2 cellular contexts compared by ENCODE assay signal in the genomic region with DNA sequence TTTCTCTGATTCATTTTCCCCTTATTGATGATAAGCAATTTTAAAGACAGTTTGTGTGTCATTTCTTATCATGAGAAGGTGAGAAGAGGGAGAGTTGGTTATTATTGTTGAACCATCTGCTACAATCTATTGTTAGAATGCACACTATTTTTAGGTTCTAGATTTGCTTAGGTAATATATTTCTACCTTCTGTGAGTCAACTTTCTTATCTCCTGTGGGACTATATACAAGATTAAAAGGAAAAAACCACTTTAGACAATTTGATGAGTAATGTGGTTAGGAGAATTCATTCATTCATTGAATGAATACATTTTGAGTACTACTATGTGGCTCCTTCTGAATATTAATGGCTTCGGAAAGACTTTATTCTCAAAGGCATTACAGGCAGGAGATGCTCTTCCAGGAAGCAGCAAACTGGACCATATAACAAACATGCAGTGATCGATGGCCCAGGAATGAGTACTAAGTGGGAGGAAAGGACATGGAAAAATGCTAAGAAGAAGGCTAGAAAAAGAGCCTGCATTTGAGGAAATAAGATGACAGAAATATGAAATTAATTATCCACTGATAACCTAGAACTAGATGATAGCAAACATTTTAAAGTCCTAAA.
TF ChIP-seq lines count a peak whose summit lies in the region.

No MANE protein-coding gene starts in this region.

TF ChIP-seq in SK-N-SH, 30 proteins besides CTCF, POLR2A, EP300 and RAD21 (continued from another document):
- no peak for TF ChIP-seq RXRA (IDR thresholded peaks at IDR 0.05; ENCODE audit: borderline replicate concordance, low read depth)
- no peak for TF ChIP-seq MXI1 (IDR thresholded peaks at IDR 0.05; ENCODE audit: low read depth, low read length)
- TF ChIP-seq TAF1 (IDR thresholded peaks at IDR 0.05; ENCODE audit: borderline replicate concordance, low read depth, low read length), result no peak
- no peak for TF ChIP-seq GABPA (IDR thresholded peaks at IDR 0.05; ENCODE audit: low read depth)
- TF ChIP-seq MEF2A (IDR thresholded peaks at IDR 0.05; ENCODE audit: borderline replicate concordance, low read depth), result no peak
- no peak for TF ChIP-seq RCOR1 (IDR thresholded peaks at IDR 0.05; ENCODE audit: low read length)
- no peak for TF ChIP-seq YY1 (IDR thresholded peaks at IDR 0.05; ENCODE audit: low read depth)
- TF ChIP-seq, protein P1, sequence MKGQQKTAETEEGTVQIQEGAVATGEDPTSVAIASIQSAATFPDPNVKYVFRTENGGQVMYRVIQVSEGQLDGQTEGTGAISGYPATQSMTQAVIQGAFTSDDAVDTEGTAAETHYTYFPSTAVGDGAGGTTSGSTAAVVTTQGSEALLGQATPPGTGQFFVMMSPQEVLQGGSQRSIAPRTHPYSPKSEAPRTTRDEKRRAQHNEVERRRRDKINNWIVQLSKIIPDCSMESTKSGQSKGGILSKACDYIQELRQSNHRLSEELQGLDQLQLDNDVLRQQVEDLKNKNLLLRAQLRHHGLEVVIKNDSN (IDR thresholded peaks at IDR 0.05; ENCODE audit: borderline replicate concordance, low read depth), result no peak
- no peak for TF ChIP-seq POLR2AphosphoS5 (IDR thresholded peaks at IDR 0.05; ENCODE audit: low read depth, low read length)
- no peak for TF ChIP-seq GATA2 (CRISPR knock-in tag; IDR thresholded peaks at IDR 0.05)
- TF ChIP-seq RFX5 (IDR thresholded peaks at IDR 0.05; ENCODE audit: low read length), result no peak

TF ChIP-seq in HEK293, 187 proteins besides CTCF, POLR2A, EP300 and RAD21 (continued from another document):
- TF ChIP-seq, protein P2, sequence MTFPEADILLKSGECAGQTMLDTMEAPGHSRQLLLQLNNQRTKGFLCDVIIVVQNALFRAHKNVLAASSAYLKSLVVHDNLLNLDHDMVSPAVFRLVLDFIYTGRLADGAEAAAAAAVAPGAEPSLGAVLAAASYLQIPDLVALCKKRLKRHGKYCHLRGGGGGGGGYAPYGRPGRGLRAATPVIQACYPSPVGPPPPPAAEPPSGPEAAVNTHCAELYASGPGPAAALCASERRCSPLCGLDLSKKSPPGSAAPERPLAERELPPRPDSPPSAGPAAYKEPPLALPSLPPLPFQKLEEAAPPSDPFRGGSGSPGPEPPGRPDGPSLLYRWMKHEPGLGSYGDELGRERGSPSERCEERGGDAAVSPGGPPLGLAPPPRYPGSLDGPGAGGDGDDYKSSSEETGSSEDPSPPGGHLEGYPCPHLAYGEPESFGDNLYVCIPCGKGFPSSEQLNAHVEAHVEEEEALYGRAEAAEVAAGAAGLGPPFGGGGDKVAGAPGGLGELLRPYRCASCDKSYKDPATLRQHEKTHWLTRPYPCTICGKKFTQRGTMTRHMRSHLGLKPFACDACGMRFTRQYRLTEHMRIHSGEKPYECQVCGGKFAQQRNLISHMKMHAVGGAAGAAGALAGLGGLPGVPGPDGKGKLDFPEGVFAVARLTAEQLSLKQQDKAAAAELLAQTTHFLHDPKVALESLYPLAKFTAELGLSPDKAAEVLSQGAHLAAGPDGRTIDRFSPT (tag by site-specific recombination; IDR thresholded peaks at IDR 0.05), result peak; percentile 72; the same call in 1 of the 2 replicates
- TF ChIP-seq ZFP37 (tag by site-specific recombination; IDR thresholded peaks at IDR 0.05) (no peak), ZNF654 (tag by site-specific recombination; IDR thresholded peaks at IDR 0.05; ENCODE audit: low read depth) (no peak), ZNF596 (tag by site-specific recombination; IDR thresholded peaks at IDR 0.05) (no peak), KLF8 (tag by site-specific recombination; IDR thresholded peaks at IDR 0.05) (peak; percentile 59), WT1 (tag by site-specific recombination; IDR thresholded peaks at IDR 0.05) (no peak), ZNF416 (tag by site-specific recombination; IDR thresholded peaks at IDR 0.05) (no peak), ZBTB1 (tag by site-specific recombination; IDR thresholded peaks at IDR 0.05) (no peak), ZNF548 (tag by site-specific recombination; IDR thresholded peaks at IDR 0.05) (no peak), YY1 (tag by site-specific recombination; IDR thresholded peaks at IDR 0.05) (no peak), SP3 (tag by site-specific recombination; IDR thresholded peaks at IDR 0.05) (no peak), OSR2 (tag by site-specific recombination; IDR thresholded peaks at IDR 0.05) (peak; percentile 43; the same call in 1 of the 2 replicates), ZNF184 (tag by site-specific recombination; IDR thresholded peaks at IDR 0.05) (no peak), GLIS1 (tag by site-specific recombination; IDR thresholded peaks at IDR 0.05) (no peak), SP7 (tag by site-specific recombination; IDR thresholded peaks at IDR 0.05) (peak; percentile 34; the same call in 1 of the 2 replicates), IKZF3 (tag by site-specific recombination; IDR thresholded peaks at IDR 0.05) (no peak), ZNF37A (tag by site-specific recombination; IDR thresholded peaks at IDR 0.05) (no peak), ZNF24 (tag by site-specific recombination; IDR thresholded peaks at IDR 0.05) (peak; percentile 72; the same call in 1 of the 2 replicates), ZFHX2 (tag by site-specific recombination; conservative IDR thresholded peaks at IDR 0.05) (no peak), ZNF629 (tag by site-specific recombination; IDR thresholded peaks at IDR 0.05) (peak; percentile 64), ZNF19 (tag by site-specific recombination; IDR thresholded peaks at IDR 0.05; ENCODE audit: low read depth) (no peak), ZNF366 (tag by site-specific recombination; conservative IDR thresholded peaks at IDR 0.05) (0 out of 2 replicates have a peak, but pooled peaks have one; percentile 23), KLF9 (tag by site-specific recombination; IDR thresholded peaks at IDR 0.05; ENCODE audit: low read depth) (no peak), ZXDB (tag by site-specific recombination; IDR thresholded peaks at IDR 0.05) (0 out of 2 replicates have a peak, but pooled peaks have one; percentile 13), ZNF658 (tag by site-specific recombination; IDR thresholded peaks at IDR 0.05) (no peak), ZNF174 (tag by site-specific recombination; IDR thresholded peaks at IDR 0.05) (no peak)
- TF ChIP-seq, protein P3, sequence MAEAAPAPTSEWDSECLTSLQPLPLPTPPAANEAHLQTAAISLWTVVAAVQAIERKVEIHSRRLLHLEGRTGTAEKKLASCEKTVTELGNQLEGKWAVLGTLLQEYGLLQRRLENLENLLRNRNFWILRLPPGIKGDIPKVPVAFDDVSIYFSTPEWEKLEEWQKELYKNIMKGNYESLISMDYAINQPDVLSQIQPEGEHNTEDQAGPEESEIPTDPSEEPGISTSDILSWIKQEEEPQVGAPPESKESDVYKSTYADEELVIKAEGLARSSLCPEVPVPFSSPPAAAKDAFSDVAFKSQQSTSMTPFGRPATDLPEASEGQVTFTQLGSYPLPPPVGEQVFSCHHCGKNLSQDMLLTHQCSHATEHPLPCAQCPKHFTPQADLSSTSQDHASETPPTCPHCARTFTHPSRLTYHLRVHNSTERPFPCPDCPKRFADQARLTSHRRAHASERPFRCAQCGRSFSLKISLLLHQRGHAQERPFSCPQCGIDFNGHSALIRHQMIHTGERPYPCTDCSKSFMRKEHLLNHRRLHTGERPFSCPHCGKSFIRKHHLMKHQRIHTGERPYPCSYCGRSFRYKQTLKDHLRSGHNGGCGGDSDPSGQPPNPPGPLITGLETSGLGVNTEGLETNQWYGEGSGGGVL (tag by site-specific recombination; IDR thresholded peaks at IDR 0.05), result 0 out of 2 replicates have a peak, but pooled peaks have one; percentile 9
- TF ChIP-seq, protein P4, sequence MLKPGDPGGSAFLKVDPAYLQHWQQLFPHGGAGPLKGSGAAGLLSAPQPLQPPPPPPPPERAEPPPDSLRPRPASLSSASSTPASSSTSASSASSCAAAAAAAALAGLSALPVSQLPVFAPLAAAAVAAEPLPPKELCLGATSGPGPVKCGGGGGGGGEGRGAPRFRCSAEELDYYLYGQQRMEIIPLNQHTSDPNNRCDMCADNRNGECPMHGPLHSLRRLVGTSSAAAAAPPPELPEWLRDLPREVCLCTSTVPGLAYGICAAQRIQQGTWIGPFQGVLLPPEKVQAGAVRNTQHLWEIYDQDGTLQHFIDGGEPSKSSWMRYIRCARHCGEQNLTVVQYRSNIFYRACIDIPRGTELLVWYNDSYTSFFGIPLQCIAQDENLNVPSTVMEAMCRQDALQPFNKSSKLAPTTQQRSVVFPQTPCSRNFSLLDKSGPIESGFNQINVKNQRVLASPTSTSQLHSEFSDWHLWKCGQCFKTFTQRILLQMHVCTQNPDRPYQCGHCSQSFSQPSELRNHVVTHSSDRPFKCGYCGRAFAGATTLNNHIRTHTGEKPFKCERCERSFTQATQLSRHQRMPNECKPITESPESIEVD (tag by site-specific recombination; IDR thresholded peaks at IDR 0.05), result peak; percentile 58; the same call in 1 of the 2 replicates
- TF ChIP-seq, protein P5, sequence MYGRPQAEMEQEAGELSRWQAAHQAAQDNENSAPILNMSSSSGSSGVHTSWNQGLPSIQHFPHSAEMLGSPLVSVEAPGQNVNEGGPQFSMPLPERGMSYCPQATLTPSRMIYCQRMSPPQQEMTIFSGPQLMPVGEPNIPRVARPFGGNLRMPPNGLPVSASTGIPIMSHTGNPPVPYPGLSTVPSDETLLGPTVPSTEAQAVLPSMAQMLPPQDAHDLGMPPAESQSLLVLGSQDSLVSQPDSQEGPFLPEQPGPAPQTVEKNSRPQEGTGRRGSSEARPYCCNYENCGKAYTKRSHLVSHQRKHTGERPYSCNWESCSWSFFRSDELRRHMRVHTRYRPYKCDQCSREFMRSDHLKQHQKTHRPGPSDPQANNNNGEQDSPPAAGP (tag by site-specific recombination; IDR thresholded peaks at IDR 0.05), result no peak
- TF ChIP-seq, protein P6, sequence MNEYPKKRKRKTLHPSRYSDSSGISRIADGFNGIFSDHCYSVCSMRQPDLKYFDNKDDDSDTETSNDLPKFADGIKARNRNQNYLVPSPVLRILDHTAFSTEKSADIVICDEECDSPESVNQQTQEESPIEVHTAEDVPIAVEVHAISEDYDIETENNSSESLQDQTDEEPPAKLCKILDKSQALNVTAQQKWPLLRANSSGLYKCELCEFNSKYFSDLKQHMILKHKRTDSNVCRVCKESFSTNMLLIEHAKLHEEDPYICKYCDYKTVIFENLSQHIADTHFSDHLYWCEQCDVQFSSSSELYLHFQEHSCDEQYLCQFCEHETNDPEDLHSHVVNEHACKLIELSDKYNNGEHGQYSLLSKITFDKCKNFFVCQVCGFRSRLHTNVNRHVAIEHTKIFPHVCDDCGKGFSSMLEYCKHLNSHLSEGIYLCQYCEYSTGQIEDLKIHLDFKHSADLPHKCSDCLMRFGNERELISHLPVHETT (tag by site-specific recombination; IDR thresholded peaks at IDR 0.05), result peak; percentile 49; the same call in 1 of the 2 replicates
- TF ChIP-seq, protein P7, sequence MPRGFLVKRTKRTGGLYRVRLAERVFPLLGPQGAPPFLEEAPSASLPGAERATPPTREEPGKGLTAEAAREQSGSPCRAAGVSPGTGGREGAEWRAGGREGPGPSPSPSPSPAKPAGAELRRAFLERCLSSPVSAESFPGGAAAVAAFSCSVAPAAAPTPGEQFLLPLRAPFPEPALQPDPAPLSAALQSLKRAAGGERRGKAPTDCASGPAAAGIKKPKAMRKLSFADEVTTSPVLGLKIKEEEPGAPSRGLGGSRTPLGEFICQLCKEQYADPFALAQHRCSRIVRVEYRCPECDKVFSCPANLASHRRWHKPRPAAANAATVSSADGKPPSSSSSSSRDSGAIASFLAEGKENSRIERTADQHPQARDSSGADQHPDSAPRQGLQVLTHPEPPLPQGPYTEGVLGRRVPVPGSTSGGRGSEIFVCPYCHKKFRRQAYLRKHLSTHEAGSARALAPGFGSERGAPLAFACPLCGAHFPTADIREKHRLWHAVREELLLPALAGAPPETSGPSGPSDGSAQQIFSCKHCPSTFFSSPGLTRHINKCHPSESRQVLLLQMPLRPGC (tag by site-specific recombination; IDR thresholded peaks at IDR 0.05), result 0 out of 2 replicates have a peak, but pooled peaks have one; percentile 22
